In the genomic region with DNA sequence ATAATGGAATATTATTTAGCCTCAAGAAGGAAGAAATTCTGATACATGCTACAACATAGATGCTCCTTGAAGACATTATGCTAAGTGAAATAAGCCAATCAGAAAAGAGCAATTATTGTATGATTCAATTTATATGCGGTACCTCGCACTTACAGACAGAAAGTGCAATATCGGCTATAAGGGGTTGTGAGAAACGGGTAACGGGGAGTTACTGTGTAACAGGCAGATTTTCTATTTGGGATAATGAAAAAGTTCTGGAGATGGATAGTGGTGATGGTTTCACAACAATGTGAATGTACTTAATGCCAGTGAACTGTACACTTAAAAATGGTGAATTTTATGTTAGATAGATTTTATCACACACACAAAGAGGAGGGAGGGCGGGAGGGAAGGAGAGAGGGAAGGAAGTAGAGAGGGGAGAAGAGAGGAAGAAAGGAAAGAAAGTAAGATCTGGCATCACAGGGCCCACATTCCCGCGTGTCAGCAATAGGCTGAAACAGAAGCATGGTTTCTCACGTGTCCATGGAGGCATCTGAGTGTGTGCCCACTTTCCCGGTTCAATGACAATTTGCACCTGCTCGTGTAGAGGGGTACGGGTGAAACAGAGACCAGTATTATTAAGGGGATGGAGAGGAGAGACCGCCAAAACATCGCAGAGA, we compare ENCODE assay signal across 8 cellular contexts. TPM values are rescaled to one million over a fixed set of nuclear protein-coding genes. Genes with fewer than 3 reads are reported as not detected.
DNase-seq lines count a peak whose midpoint lies in the region; ATAC-seq and TF ChIP-seq lines count a peak whose summit lies in the region.

No MANE protein-coding gene starts in this region.

- H3K36me3 ChIP-seq in ES-I3 (ENCODE audit: insufficient read depth, low read length) = no peaks in the 10 kb centered on the region
- H3K36me3 ChIP-seq in MM.1S (replicated peaks; ENCODE audit: insufficient read depth, low read length) = no peaks in the 10 kb centered on the region
- no peaks in the 10 kb centered on the region for H3K36me3 ChIP-seq in vagina

- peaks cover 42% of the 10 kb centered on the region for H3K79me2 ChIP-seq in MM.1S (ENCODE audit: low read length)

- peak overlapping the region; percentile 86 for H3K4me2 ChIP-seq in MM.1S (ENCODE audit: low read depth, low read length)

- peak overlapping the region; percentile 97 for H3K4me3 ChIP-seq in MM.1S (ENCODE audit: low read length)
- peak overlapping the region; percentile 70 to 85 for H3K4me3 ChIP-seq in cardiac fibroblast (replicated peaks in 1 of 2; ENCODE audit: low read depth in 2 of 2, low read length in 2 of 2)
- peak overlapping the region; percentile 72 for H3K4me3 ChIP-seq in vagina

- TF ChIP-seq POLR2A in vagina (IDR thresholded peaks at IDR 0.05) = no peak

- intact Hi-C loops in vagina (cut with DNase I) = loop anchor here (10.0 kb wide), 1 partner anchor 168 kb away; a partner anchor contains a TSS

- H3F3A ChIP-seq in MM.1S (ENCODE audit: insufficient read depth, low read length) = peaks cover 15% of the 10 kb centered on the region

- ATAC-seq in HG02840 (IDR thresholded peaks at IDR 0.05; ENCODE audit: low FRiP score, unreplicated experiment) (no peak), HG03139 (IDR thresholded peaks at IDR 0.05; ENCODE audit: unreplicated experiment) (no peak)

- H3K4me1 ChIP-seq in ES-I3 (ENCODE audit: insufficient read depth, low read length) (no peaks in the 10 kb centered on the region), MM.1S (ENCODE audit: low read length) (peaks cover 25% of the 10 kb centered on the region), vagina (peaks cover 16% of the 10 kb centered on the region)

- H3K27ac ChIP-seq in MM.1S (ENCODE audit: low read length) (peak overlapping the region; percentile 94), vagina (peak overlapping the region; percentile 85)

- H3K9me3 ChIP-seq in ES-I3 (ENCODE audit: control insufficient read depth, insufficient read depth, low read length) = no peaks in the 10 kb centered on the region
- H3K9me3 ChIP-seq in MM.1S (replicated peaks; ENCODE audit: insufficient read depth, low read length) = no peaks in the 10 kb centered on the region
- no peaks in the 10 kb centered on the region for H3K9me3 ChIP-seq in vagina

- H3K9me2 ChIP-seq in MM.1S (replicated peaks; ENCODE audit: insufficient read depth, low read length) = no peaks in the 10 kb centered on the region

- H3K27me3 ChIP-seq in MM.1S (replicated peaks; ENCODE audit: insufficient read depth, low read length) (no peaks in the 10 kb centered on the region), vagina (no peaks in the 10 kb centered on the region)

- TF ChIP-seq CTCF in MM.1S (IDR thresholded peaks at IDR 0.05; ENCODE audit: low read length) (no peak), cardiac fibroblast (IDR thresholded peaks at IDR 0.05; ENCODE audit: low read depth, low read length) (no peak), vagina (IDR thresholded peaks at IDR 0.05) (no peak)

- H4K20me1 ChIP-seq in MM.1S (ENCODE audit: insufficient read depth, low read length) = no peaks in the 10 kb centered on the region

- H3K9ac ChIP-seq in ES-I3 (ENCODE audit: low read depth, low read length) = peak overlapping the region; percentile 93
- peak overlapping the region; percentile 87 for H3K9ac ChIP-seq in MM.1S (ENCODE audit: low read length)

- peak overlapping the region; percentile 98 for H2AFZ ChIP-seq in MM.1S (ENCODE audit: low read length)

- DNase-seq in MM.1S = no peak
- peak; percentile 5 to 23 for DNase-seq in cardiac fibroblast (ENCODE audit: low read depth in 2 of 2)
- DNase-seq in medulla oblongata (ENCODE audit: extremely low spot score) = peak; percentile 9
- DNase-seq in vagina (ENCODE audit: extremely low spot score in 2 of 2) = no peak
- DNase-seq in NCI-H446 treated with DMSO at 0.1 percent for 48 hours (lab: John Stamatoyannopoulos, UW) = no peak

RNA-seq across cellular contexts. Expression of a gene that starts 0.7 kb away (rescaled TPM):
- total RNA-seq in vagina = 1.7 TPM

Comparison
In these comparisons a context has a peak if more than half of its experiments do, and no peak if none do; other contexts are left out.
1. DNase-seq: peak in cardiac fibroblast (2 of 2) and medulla oblongata (single experiment); none in MM.1S (single experiment), vagina (0 of 2) and NCI-H446 treated with DMSO at 0.1 percent for 48 hours (single experiment).
2. Peak in every context shown above with its lines, with median percentiles within 50 percentile points of each other: H3K4me3 ChIP-seq.